ENCODE assay signal across 30 cellular contexts in the genomic region with DNA sequence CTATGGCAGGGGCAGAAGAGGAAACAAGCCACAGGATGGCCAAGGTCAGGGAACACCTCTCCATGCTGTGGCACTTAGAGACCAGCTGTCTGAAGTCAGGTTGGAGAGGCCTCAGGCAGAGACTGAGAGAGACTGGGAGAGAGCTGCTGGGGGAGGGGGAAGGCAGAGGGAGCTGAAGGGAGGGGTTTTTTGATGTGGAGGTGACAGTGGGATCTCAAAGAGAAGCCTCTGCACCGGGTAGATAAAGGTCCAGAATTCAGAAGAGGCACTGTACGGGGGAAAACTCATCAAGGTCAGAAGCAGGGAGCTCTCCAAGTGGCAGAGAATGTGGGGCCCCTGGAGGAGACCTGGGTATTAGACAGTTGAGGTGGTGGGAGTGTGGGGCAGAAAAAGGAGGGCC.
"Had no signal": no experiment of that assay in that cellular context is flagged by ENCODE, and none has a peak within 500 bp of the region (broad histone marks: within the 10 kb centered on the region; RNA-seq: fewer than 3 reads in every experiment).

No MANE protein-coding gene starts in this region.

- H3K36me3 Mint-ChIP-seq: activated CD4-positive, alpha-beta memory T cell treated with anti-CD3 and anti-CD28 coated beads for 36 hours; activated naive CD4-positive, alpha-beta T cell treated with anti-CD3 and anti-CD28 coated beads, Interleukin-2, amount 50 U/mL, for 72 hours; brain had no signal

- H3K27me3 Mint-ChIP-seq: activated CD4-positive, alpha-beta memory T cell treated with anti-CD3 and anti-CD28 coated beads for 36 hours; activated CD4-positive, alpha-beta T cell treated with anti-CD3 and anti-CD28 coated beads for 36 hours had no signal

- H3K36me3 ChIP-seq: adrenal gland, SJSA1 had no signal

- DNase-seq: activated CD4-positive, alpha-beta memory T cell treated with anti-CD3 and anti-CD28 coated beads for 36 hours; activated CD4-positive, alpha-beta T cell treated with anti-CD3 and anti-CD28 coated beads for 36 hours; activated CD4-positive, alpha-beta T cell treated with anti-CD3 and anti-CD28 coated beads, Interleukin-2, amount 50 U/mL, for 1 hour; activated CD8-positive, alpha-beta memory T cell treated with anti-CD3 and anti-CD28 coated beads, Interleukin-2, amount 50 U/mL, for 4 hours; activated gamma-delta T cell treated with Interleukin-2 at 50 U/mL for 16 hours; activated naive CD4-positive, alpha-beta T cell treated with anti-CD3 and anti-CD28 coated beads for 36 hours; activated T-cell treated with anti-CD3 and anti-CD28 coated beads for 4 hours; activated T-cell treated with anti-CD3 and anti-CD28 coated beads, Interleukin-2, amount 50 U/mL, for 4 hours; adrenal gland; caudate nucleus; cerebellar nuclear complex; NCI-H1105; NCI-H1417 treated with DMSO at 0.1 percent for 48 hours; NCI-H187 treated with DMSO at 0.1 percent for 48 hours; NCI-H2081; NCI-H226; NCI-H446 treated with DMSO at 0.1 percent for 48 hours; NCI-H526 treated with DMSO at 0.1 percent for 48 hours; NCI-H774; SHP77 treated with DMSO at 0.1 percent for 48 hours; SK-N-SH had no signal

- H3K9me3 Mint-ChIP-seq: activated CD4-positive, alpha-beta memory T cell treated with anti-CD3 and anti-CD28 coated beads for 36 hours; activated naive CD4-positive, alpha-beta T cell treated with anti-CD3 and anti-CD28 coated beads, Interleukin-2, amount 50 U/mL, for 72 hours; activated T-cell treated with anti-CD3 and anti-CD28 coated beads, Interleukin-2, amount 50 U/mL, for 4 hours; activated T-helper 1 cell treated with anti-CD3 and anti-CD28 coated beads, Interleukin-12 subunit alpha, Interleukin-12 subunit beta, Interleukin-2, Interleukin-4 antibody, amounts not matched to agents 30 ng/mL and 10 ng/mL and 1 ng/mL, durations not matched to agents 14 hours and 24 hours and 36 hours; T-helper 1 cell treated with Interleukin-12 subunit alpha and Interleukin-12 subunit beta and Interleukin-4 antibody, amounts not matched to agents 30 μg/mL and 1 μg/mL, for 36 hours; T-helper 2 cell treated with Interferon-gamma antibody and Interleukin-4, amounts not matched to agents 5 μg/mL and 100 μg/mL, for 36 hours had no signal

- H3K9ac ChIP-seq: SK-N-SH had no signal

- FAIRE-seq: bronchial epithelial cell had no signal

- H3K4me3 Mint-ChIP-seq: activated CD4-positive, alpha-beta memory T cell treated with anti-CD3 and anti-CD28 coated beads for 36 hours; activated CD4-positive, alpha-beta T cell treated with anti-CD3 and anti-CD28 coated beads for 36 hours; activated naive CD4-positive, alpha-beta T cell treated with anti-CD3 and anti-CD28 coated beads for 36 hours; activated T-cell treated with anti-CD3 and anti-CD28 coated beads, Interleukin-2, amount 50 U/mL, for 4 hours; activated T-helper 1 cell treated with anti-CD3 and anti-CD28 coated beads, Interleukin-12 subunit alpha, Interleukin-12 subunit beta, Interleukin-2, Interleukin-4 antibody, amounts not matched to agents 30 ng/mL and 10 ng/mL and 1 ng/mL, durations not matched to agents 14 hours and 24 hours and 36 hours; brain; T-helper 1 cell treated with Interleukin-12 subunit alpha and Interleukin-12 subunit beta and Interleukin-4 antibody, amounts not matched to agents 30 μg/mL and 1 μg/mL, for 36 hours; T-helper 2 cell treated with Interferon-gamma antibody and Interleukin-4, amounts not matched to agents 5 μg/mL and 100 μg/mL, for 36 hours; WTC11 had no signal

- ATAC-seq: activated CD4-positive, alpha-beta T cell treated with anti-CD3 and anti-CD28 coated beads for 36 hours; activated CD4-positive, CD25-positive, alpha-beta regulatory T cell treated with anti-CD3 and anti-CD28 coated beads, Interleukin-2, amount 50 U/mL, for 24 hours; activated naive CD4-positive, alpha-beta T cell treated with anti-CD3 and anti-CD28 coated beads, Interleukin-2, amount 50 U/mL, for 72 hours; activated T-cell treated with anti-CD3 and anti-CD28 coated beads, Interleukin-2, amount 50 U/mL, for 4 hours; WTC11 had no signal

- H3K27ac Mint-ChIP-seq: activated CD4-positive, alpha-beta memory T cell treated with anti-CD3 and anti-CD28 coated beads for 36 hours; activated CD4-positive, alpha-beta T cell treated with anti-CD3 and anti-CD28 coated beads for 36 hours; activated naive CD4-positive, alpha-beta T cell treated with anti-CD3 and anti-CD28 coated beads for 36 hours; activated T-helper 1 cell treated with anti-CD3 and anti-CD28 coated beads, Interleukin-12 subunit alpha, Interleukin-12 subunit beta, Interleukin-2, Interleukin-4 antibody, amounts not matched to agents 30 ng/mL and 10 ng/mL and 1 ng/mL, durations not matched to agents 14 hours and 24 hours and 36 hours; T-helper 1 cell treated with Interleukin-12 subunit alpha and Interleukin-12 subunit beta and Interleukin-4 antibody, amounts not matched to agents 30 μg/mL and 1 μg/mL, for 36 hours; T-helper 2 cell treated with Interferon-gamma antibody and Interleukin-4, amounts not matched to agents 5 μg/mL and 100 μg/mL, for 36 hours; WTC11 had no signal

- H3K4me1 ChIP-seq: adrenal gland, SJSA1 had no signal

- H3K27ac ChIP-seq: adrenal gland, SJSA1 had no signal

- H3K9me3 ChIP-seq: adrenal gland, SJSA1, SK-N-SH had no signal

- H3K4me3 ChIP-seq: adrenal gland, SJSA1 had no signal

- H3K4me1 Mint-ChIP-seq: activated CD4-positive, alpha-beta T cell treated with anti-CD3 and anti-CD28 coated beads for 36 hours had no signal

- H3K27me3 ChIP-seq: adrenal gland, SJSA1 had no signal

- H3K4me2 ChIP-seq: SK-N-SH had no signal
